In genomic region chr11:65576232-65576866, GRCh38 we compare ENCODE assay signal across 9 cellular contexts. TPM values are rescaled to one million over a fixed set of nuclear protein-coding genes. Genes with fewer than 3 reads are reported as not detected.
DNase-seq lines count a peak whose midpoint lies in the region; ATAC-seq, FAIRE-seq and TF ChIP-seq lines count a peak whose summit lies in the region.
"Had no signal": no experiment of that assay in that cellular context is flagged by ENCODE, and none has a peak within 500 bp of the region (broad histone marks: within the 10 kb centered on the region; RNA-seq: fewer than 3 reads in every experiment).

No MANE protein-coding gene starts in this region.

- H3K36me3 ChIP-seq in HepG2 (replicated peaks in 1 of 2; ENCODE audit: control insufficient read depth in 1 of 2, insufficient read depth in 2 of 2, low read length in 2 of 2) (peaks cover 3 to 9% of the 10 kb centered on the region in 2 experiments; a peak in 2 of 5 replicates), thyroid gland (peaks cover 3 to 5% of the 10 kb centered on the region in 2 donors)

- intact Hi-C loops in activated CD4-positive, alpha-beta T cell treated with anti-CD3 and anti-CD28 coated beads for 36 hours (cut with DNase I, micrococcal nuclease) = loop anchor here in 1 of 2 experiments (5.0 kb wide), 1 partner anchor 86 kb away; the partner anchor contains the start of gene RELA
- intact Hi-C loops in HepG2 (cut with micrococcal nuclease; ENCODE audit: unreplicated experiment) = no loop called here
- intact Hi-C loops in thyroid gland (cut with DNase I) = no loop called here

- CTCF ChIA-PET in activated CD4-positive, alpha-beta T cell treated with anti-CD3 and anti-CD28 coated beads for 36 hours (lab: Charles Lee) = interaction anchor here (0.6 to 3.6 kb wide), 9 partner anchors 11 to 245 kb away, joined by 3 to 56 read pairs (median 4); no protein-coding TSS in a partner anchor
- CTCF ChIA-PET in HepG2 (lab: Yijun Ruan, JAX; ENCODE audit: low intra/inter-chr PET ratio, low total read pairs) = no interaction called here

- peak overlapping the region; percentile 77 for H3K27ac Mint-ChIP-seq in activated CD4-positive, alpha-beta T cell treated with anti-CD3 and anti-CD28 coated beads for 36 hours

- no peaks in the 10 kb centered on the region for H3K9me3 Mint-ChIP-seq in activated CD4-positive, alpha-beta T cell treated with anti-CD3 and anti-CD28 coated beads for 36 hours (ENCODE audit: low read depth)

- H3K36me3 Mint-ChIP-seq in activated CD4-positive, alpha-beta T cell treated with anti-CD3 and anti-CD28 coated beads for 36 hours (ENCODE audit: low read depth) = peaks cover 46% of the 10 kb centered on the region

- H4K20me1 ChIP-seq in HepG2 (ENCODE audit: insufficient read depth, low read length) = no peaks in the 10 kb centered on the region

- H2AFZ ChIP-seq in HepG2 (ENCODE audit: low read length) = no peak overlapping the region

- TF ChIP-seq EP300 in HepG2 (IDR thresholded peaks at IDR 0.05; ENCODE audit: low read depth in 2 of 2, low read length in 2 of 2) (no peak), HepG2 (CRISPR knock-in tag; IDR thresholded peaks at IDR 0.05; ENCODE audit: borderline replicate concordance) (no peak)

- peaks cover 50% of the 10 kb centered on the region for H3K4me1 ChIP-seq in HepG2 (ENCODE audit: insufficient read depth, low read length)
- peaks cover 32 to 50% of the 10 kb centered on the region in 2 donors for H3K4me1 ChIP-seq in thyroid gland

- peak; percentile 54 for DNase-seq in activated CD4-positive, alpha-beta T cell treated with anti-CD3 and anti-CD28 coated beads for 36 hours
- no peak for DNase-seq in activated CD4-positive, alpha-beta T cell treated with anti-CD3 and anti-CD28 coated beads, Interleukin-2, amount 50 U/mL, for 1 hour
- DNase-seq in HepG2 (ENCODE audit: low spot score) = no peak
- peak in 1 of 2 donors; percentile 26 for DNase-seq in thyroid gland
- DNase-seq in NCI-H2107 treated with DMSO at 0.1 percent for 48 hours (lab: John Stamatoyannopoulos, UW; ENCODE audit: unreplicated experiment) = no peak
- no peak for DNase-seq in ureter (ENCODE audit: low spot score)

- H3K4me1 Mint-ChIP-seq in activated CD4-positive, alpha-beta T cell treated with anti-CD3 and anti-CD28 coated beads for 36 hours = peaks cover 44% of the 10 kb centered on the region

- H3K4me2 ChIP-seq in HepG2 (ENCODE audit: low read depth, low read length) = peak overlapping the region; percentile 89

- no peak for TF ChIP-seq RAD21 in HepG2 (CRISPR knock-in tag; IDR thresholded peaks at IDR 0.05)

- BruUV-seq in HepG2 (replicated peaks; lab: Mats Ljungman, UMichigan) = no TSS peak

- POLR2A ChIA-PET in activated CD4-positive, alpha-beta T cell treated with anti-CD3 and anti-CD28 coated beads for 36 hours (lab: Charles Lee) = interaction anchor here (0.5 to 1.4 kb wide), 3 partner anchors 27 to 154 kb away, joined by 3 to 5 read pairs (median 5); partner anchors contain the start of genes NEAT1 and RELA
- POLR2A ChIA-PET in HepG2 (lab: Yijun Ruan, JAX) = interaction anchor here (0.6 to 2.1 kb wide), 9 partner anchors 12 to 534 kb away, joined by 3 to 11 read pairs (median 6); no protein-coding TSS in a partner anchor

- no peaks in the 10 kb centered on the region for H3K9me3 ChIP-seq in HepG2 (ENCODE audit: low read length)
- H3K9me3 ChIP-seq in thyroid gland = no peaks in the 10 kb centered on the region

- no peak for FAIRE-seq in HepG2 (lab: Jason Lieb, UNC)

- H3K4me3 ChIP-seq in HepG2 (replicated peaks in 1 of 3; ENCODE audit: insufficient read depth in 1 of 3, low read depth in 2 of 3, low read length in 3 of 3) (peak overlapping the region; percentile 69 to 77 (median 73)), thyroid gland (replicated peaks in 1 of 3) (peak overlapping the region in 2 of 3 donors; percentile 3 to 62)

- in situ Hi-C loops in HepG2 (cut with HindIII; ENCODE audit: extremely low pct_ligation_motif_present, low pct_unique_long_range_greater_than_20kb) = loop anchor here (5.0 kb wide), 1 partner anchor 36 kb away; the partner anchor contains the start of gene MAP3K11

- H3K27me3 ChIP-seq in HepG2 (ENCODE audit: control insufficient read depth in 1 of 2, insufficient read depth in 2 of 2, low read length in 2 of 2) = no peaks in the 10 kb centered on the region
- H3K27me3 ChIP-seq in thyroid gland = no peaks in the 10 kb centered on the region

- peaks cover 9% of the 10 kb centered on the region for H3K79me2 ChIP-seq in HepG2 (ENCODE audit: insufficient read depth, low read length)

- 7 to 26% (median 7%) methylated on average over 24 to 26 of the region's 26 CpGs for WGBS in adipose tissue, 3 donors
- 0% methylated on average over 3 of the region's 26 CpGs for WGBS in HepG2 (ENCODE audit: low lambda C conversion rate)
- 26 to 39% methylated on average over 6 to 16 of the region's 26 CpGs for WGBS in thyroid gland, 2 donors

- no peak for ATAC-seq in activated CD4-positive, alpha-beta T cell treated with anti-CD3 and anti-CD28 coated beads for 36 hours
- ATAC-seq in HepG2 (no peak), HG02571 (IDR thresholded peaks at IDR 0.05; ENCODE audit: unreplicated experiment) (no peak)

- TF ChIP-seq CTCF in HepG2 (CRISPR knock-in tag; IDR thresholded peaks at IDR 0.05) (no peak), thyroid gland (IDR thresholded peaks at IDR 0.05) (no peak)

- H3K27ac ChIP-seq in adipose tissue (ENCODE audit: low read depth, low read length) (peak overlapping the region; percentile 38), HepG2 (ENCODE audit: extremely low read length, insufficient read depth, low read length) (no peak overlapping the region), thyroid gland (peak overlapping the region; percentile 36 to 76 (median 61))

- no peaks in the 10 kb centered on the region for H3K27me3 Mint-ChIP-seq in activated CD4-positive, alpha-beta T cell treated with anti-CD3 and anti-CD28 coated beads for 36 hours

- H3K9ac ChIP-seq in HepG2 (ENCODE audit: insufficient read depth, low read depth, low read length) = peak overlapping the region; percentile 71

- peak overlapping the region; percentile 90 for H3K4me3 Mint-ChIP-seq in activated CD4-positive, alpha-beta T cell treated with anti-CD3 and anti-CD28 coated beads for 36 hours

- TF ChIP-seq POLR2A in HepG2 (IDR thresholded peaks at IDR 0.05; ENCODE audit: insufficient read depth in 1 of 2, low read depth in 2 of 2, low read length in 2 of 2) (no peak), thyroid gland (IDR thresholded peaks at IDR 0.05) (no peak)

RNA-seq across cellular contexts. Expression of gene EHBP1L1, which starts 0.5 kb away (rescaled TPM):
- total RNA-seq in activated CD4-positive, alpha-beta T cell treated with anti-CD3 and anti-CD28 coated beads for 36 hours = 10 to 100 TPM; 88.3 to 98.8 TPM
- polyA plus RNA-seq in adipose tissue (10 to 100 TPM in 2 of 3 donors, 1 to 10 TPM in 1; 9.7 to 70.4 (median 48.5) TPM), HepG2 (2011; rRNA removed) (8.3 and 14.4 TPM in 2 replicates)
- total RNA-seq in HepG2 (2016; rRNA removed; fragmentation: Illumina TruSeq; extraction: Trizol) (5.4 and 10.6 TPM in 2 replicates), thyroid gland (10 to 100 TPM in 2 of 4 donors, 1 to 10 TPM in 2; 8.6 to 18.8 (median 12.0) TPM), ureter (122 TPM)
- 2.5 and 2.6 TPM in 2 replicates for total RNA-seq in HepG2 (2016; cell fraction: cytosol; rRNA removed; fragmentation: Illumina TruSeq; extraction: Trizol; ENCODE audit: low read depth)
- total RNA-seq in HepG2 (2016; cell fraction: insoluble cytoplasmic fraction; rRNA removed; fragmentation: Illumina TruSeq; extraction: Trizol) = 3.9 and 9.7 TPM in 2 replicates
- 3.4 TPM in 2 replicates for total RNA-seq in HepG2 (2016; cell fraction: membrane; rRNA removed; fragmentation: Illumina TruSeq; extraction: Trizol)
- 7.8 and 8.4 TPM in 2 replicates for total RNA-seq in HepG2 (2016; cell fraction: nucleus; rRNA removed; fragmentation: Illumina TruSeq; extraction: Trizol)
- polyA plus RNA-seq in HepG2 (2011; cell fraction: cytosol; rRNA removed) = 7.1 and 10.0 TPM in 2 replicates
- polyA plus RNA-seq in HepG2 (2011; cell fraction: nucleus; rRNA removed) = 74.9 and 85.5 TPM in 2 replicates
- polyA plus RNA-seq in HepG2 (2012) = 9.8 and 10.7 TPM in 2 replicates
- 0.58 and 0.94 TPM in 2 replicates for polyA plus RNA-seq in HepG2 (2016; cell fraction: cytosol; fragmentation: Illumina TruSeq; extraction: Trizol; ENCODE audit: low read depth)
- polyA plus RNA-seq in HepG2 (2016; cell fraction: insoluble cytoplasmic fraction; fragmentation: Illumina TruSeq; extraction: Trizol; ENCODE audit: low read depth) = 4.6 and 5.1 TPM in 2 replicates
- 0.79 and 1.3 TPM in 2 replicates for polyA plus RNA-seq in HepG2 (2016; cell fraction: membrane; fragmentation: Illumina TruSeq; extraction: Trizol; ENCODE audit: low read depth)
- 27.0 and 30.2 TPM in 2 replicates for polyA plus RNA-seq in HepG2 (2016; cell fraction: nucleus; fragmentation: Illumina TruSeq; extraction: Trizol; ENCODE audit: insufficient read depth, low read depth)
- 23.3 and 45.1 TPM in 2 replicates for polyA minus RNA-seq in HepG2 (2011; rRNA and poly(A)+ RNA removed; ENCODE audit: low replicate concordance)
- polyA minus RNA-seq in HepG2 (2011; cell fraction: cytosol; rRNA and poly(A)+ RNA removed) = 7.6 and 13.2 TPM in 2 replicates
- polyA minus RNA-seq in HepG2 (2011; cell fraction: nucleus; rRNA and poly(A)+ RNA removed) = 6.4 and 11.8 TPM in 2 replicates

RNA-seq across cellular contexts. Expression of gene FAM89B, which starts 4.0 kb away (rescaled TPM):
- 10 to 100 TPM; 12.8 to 22.7 TPM for total RNA-seq in activated CD4-positive, alpha-beta T cell treated with anti-CD3 and anti-CD28 coated beads for 36 hours
- polyA plus RNA-seq in adipose tissue (10 to 100 TPM; 52.2 to 74.9 (median 66.3) TPM), HepG2 (2011; rRNA removed) (8.0 and 11.5 TPM in 2 replicates)
- total RNA-seq in HepG2 (2016; rRNA removed; fragmentation: Illumina TruSeq; extraction: Trizol) (3.6 and 5.7 TPM in 2 replicates), thyroid gland (10 to 100 TPM; 26.9 to 55.5 (median 43.2) TPM), ureter (21.9 TPM)
- total RNA-seq in HepG2 (2016; cell fraction: cytosol; rRNA removed; fragmentation: Illumina TruSeq; extraction: Trizol; ENCODE audit: low read depth) = 7.8 and 8.7 TPM in 2 replicates
- total RNA-seq in HepG2 (2016; cell fraction: insoluble cytoplasmic fraction; rRNA removed; fragmentation: Illumina TruSeq; extraction: Trizol) = 4.0 and 5.2 TPM in 2 replicates
- 8.0 and 9.6 TPM in 2 replicates for total RNA-seq in HepG2 (2016; cell fraction: membrane; rRNA removed; fragmentation: Illumina TruSeq; extraction: Trizol)
- 2.9 and 4.0 TPM in 2 replicates for total RNA-seq in HepG2 (2016; cell fraction: nucleus; rRNA removed; fragmentation: Illumina TruSeq; extraction: Trizol)
- 5.8 and 9.6 TPM in 2 replicates for polyA plus RNA-seq in HepG2 (2011; cell fraction: cytosol; rRNA removed)
- polyA plus RNA-seq in HepG2 (2011; cell fraction: nucleus; rRNA removed) = 29.0 and 34.8 TPM in 2 replicates
- polyA plus RNA-seq in HepG2 (2012) = 3.6 and 5.3 TPM in 2 replicates
- 19.5 and 20.4 TPM in 2 replicates for polyA plus RNA-seq in HepG2 (2016; cell fraction: cytosol; fragmentation: Illumina TruSeq; extraction: Trizol; ENCODE audit: low read depth)
- polyA plus RNA-seq in HepG2 (2016; cell fraction: insoluble cytoplasmic fraction; fragmentation: Illumina TruSeq; extraction: Trizol; ENCODE audit: low read depth) = 7.9 and 9.1 TPM in 2 replicates
- 15.3 and 15.7 TPM in 2 replicates for polyA plus RNA-seq in HepG2 (2016; cell fraction: membrane; fragmentation: Illumina TruSeq; extraction: Trizol; ENCODE audit: low read depth)
- 11.6 and 13.0 TPM in 2 replicates for polyA plus RNA-seq in HepG2 (2016; cell fraction: nucleus; fragmentation: Illumina TruSeq; extraction: Trizol; ENCODE audit: insufficient read depth, low read depth)
- polyA minus RNA-seq in HepG2 (2011; rRNA and poly(A)+ RNA removed; ENCODE audit: low replicate concordance) = 11.8 and 23.8 TPM in 2 replicates
- polyA minus RNA-seq in HepG2 (2011; cell fraction: cytosol; rRNA and poly(A)+ RNA removed) = 1.9 and 4.2 TPM in 2 replicates
- polyA minus RNA-seq in HepG2 (2011; cell fraction: nucleus; rRNA and poly(A)+ RNA removed) = 4.5 and 5.1 TPM in 2 replicates

RNA-seq across cellular contexts. Expression of gene ZNRD2, which starts 6.1 kb away (rescaled TPM):
- 10 to 100 TPM; 50.7 to 56.4 TPM for total RNA-seq in activated CD4-positive, alpha-beta T cell treated with anti-CD3 and anti-CD28 coated beads for 36 hours
- polyA plus RNA-seq in adipose tissue = 10 to 100 TPM; 50.0 to 72.9 (median 58.8) TPM
- 34.0 and 40.0 TPM in 2 replicates for total RNA-seq in HepG2 (2016; rRNA removed; fragmentation: Illumina TruSeq; extraction: Trizol)
- total RNA-seq in HepG2 (2016; cell fraction: cytosol; rRNA removed; fragmentation: Illumina TruSeq; extraction: Trizol; ENCODE audit: low read depth) = 15.3 and 19.2 TPM in 2 replicates
- 32.9 and 41.5 TPM in 2 replicates for total RNA-seq in HepG2 (2016; cell fraction: insoluble cytoplasmic fraction; rRNA removed; fragmentation: Illumina TruSeq; extraction: Trizol)
- 16.0 and 17.9 TPM in 2 replicates for total RNA-seq in HepG2 (2016; cell fraction: membrane; rRNA removed; fragmentation: Illumina TruSeq; extraction: Trizol)
- 11.5 and 15.7 TPM in 2 replicates for total RNA-seq in HepG2 (2016; cell fraction: nucleus; rRNA removed; fragmentation: Illumina TruSeq; extraction: Trizol)
- polyA plus RNA-seq in HepG2 (2011; rRNA removed) = 29.2 and 31.4 TPM in 2 replicates
- 24.1 and 41.2 TPM in 2 replicates for polyA plus RNA-seq in HepG2 (2011; cell fraction: cytosol; rRNA removed)
- 48.9 and 54.8 TPM in 2 replicates for polyA plus RNA-seq in HepG2 (2011; cell fraction: nucleus; rRNA removed)
- 25.2 and 28.5 TPM in 2 replicates for polyA plus RNA-seq in HepG2 (2012)
- 26.6 and 28.0 TPM in 2 replicates for polyA plus RNA-seq in HepG2 (2016; cell fraction: cytosol; fragmentation: Illumina TruSeq; extraction: Trizol; ENCODE audit: low read depth)
- polyA plus RNA-seq in HepG2 (2016; cell fraction: insoluble cytoplasmic fraction; fragmentation: Illumina TruSeq; extraction: Trizol; ENCODE audit: low read depth) = 42.9 and 46.1 TPM in 2 replicates
- polyA plus RNA-seq in HepG2 (2016; cell fraction: membrane; fragmentation: Illumina TruSeq; extraction: Trizol; ENCODE audit: low read depth) = 23.7 and 24.4 TPM in 2 replicates
- polyA plus RNA-seq in HepG2 (2016; cell fraction: nucleus; fragmentation: Illumina TruSeq; extraction: Trizol; ENCODE audit: insufficient read depth, low read depth) = 31.1 and 33.2 TPM in 2 replicates
- polyA minus RNA-seq in HepG2 (2011; rRNA and poly(A)+ RNA removed; ENCODE audit: low replicate concordance) = 18.6 and 34.8 TPM in 2 replicates
- 8.6 and 11.3 TPM in 2 replicates for polyA minus RNA-seq in HepG2 (2011; cell fraction: cytosol; rRNA and poly(A)+ RNA removed)
- polyA minus RNA-seq in HepG2 (2011; cell fraction: nucleus; rRNA and poly(A)+ RNA removed) = 12.0 and 19.5 TPM in 2 replicates
- 10 to 100 TPM; 28.2 to 79.1 (median 41.3) TPM for total RNA-seq in thyroid gland
- total RNA-seq in ureter = 50.3 TPM

RNA-seq across cellular contexts. Expression of gene LTBP3, which starts 18.2 kb away (rescaled TPM):
- 10 to 100 TPM; 57.8 to 72.7 TPM for total RNA-seq in activated CD4-positive, alpha-beta T cell treated with anti-CD3 and anti-CD28 coated beads for 36 hours
- polyA plus RNA-seq in adipose tissue = 10 to 100 TPM; 44.3 to 69.5 (median 55.4) TPM
- total RNA-seq in HepG2 (2016; rRNA removed; fragmentation: Illumina TruSeq; extraction: Trizol) = 4.2 and 12.2 TPM in 2 replicates
- total RNA-seq in HepG2 (2016; cell fraction: cytosol; rRNA removed; fragmentation: Illumina TruSeq; extraction: Trizol; ENCODE audit: low read depth) = 3.8 and 4.6 TPM in 2 replicates
- 3.1 and 14.2 TPM in 2 replicates for total RNA-seq in HepG2 (2016; cell fraction: insoluble cytoplasmic fraction; rRNA removed; fragmentation: Illumina TruSeq; extraction: Trizol)
- 6.5 and 7.6 TPM in 2 replicates for total RNA-seq in HepG2 (2016; cell fraction: membrane; rRNA removed; fragmentation: Illumina TruSeq; extraction: Trizol)
- 18.0 and 20.1 TPM in 2 replicates for total RNA-seq in HepG2 (2016; cell fraction: nucleus; rRNA removed; fragmentation: Illumina TruSeq; extraction: Trizol)
- polyA plus RNA-seq in HepG2 (2011; rRNA removed) = 60.3 and 68.1 TPM in 2 replicates
- polyA plus RNA-seq in HepG2 (2011; cell fraction: cytosol; rRNA removed) = 16.4 and 24.6 TPM in 2 replicates
- 549 and 694 TPM in 2 replicates for polyA plus RNA-seq in HepG2 (2011; cell fraction: nucleus; rRNA removed)
- 41.0 and 45.6 TPM in 2 replicates for polyA plus RNA-seq in HepG2 (2012)
- polyA plus RNA-seq in HepG2 (2016; cell fraction: cytosol; fragmentation: Illumina TruSeq; extraction: Trizol; ENCODE audit: low read depth) = 2.1 and 2.8 TPM in 2 replicates
- 7.3 and 9.4 TPM in 2 replicates for polyA plus RNA-seq in HepG2 (2016; cell fraction: insoluble cytoplasmic fraction; fragmentation: Illumina TruSeq; extraction: Trizol; ENCODE audit: low read depth)
- 6.0 and 7.1 TPM in 2 replicates for polyA plus RNA-seq in HepG2 (2016; cell fraction: membrane; fragmentation: Illumina TruSeq; extraction: Trizol; ENCODE audit: low read depth)
- polyA plus RNA-seq in HepG2 (2016; cell fraction: nucleus; fragmentation: Illumina TruSeq; extraction: Trizol; ENCODE audit: insufficient read depth, low read depth) = 129 and 139 TPM in 2 replicates
- polyA minus RNA-seq in HepG2 (2011; rRNA and poly(A)+ RNA removed; ENCODE audit: low replicate concordance) = 12.7 and 25.1 TPM in 2 replicates
- 13.7 and 23.3 TPM in 2 replicates for polyA minus RNA-seq in HepG2 (2011; cell fraction: cytosol; rRNA and poly(A)+ RNA removed)
- polyA minus RNA-seq in HepG2 (2011; cell fraction: nucleus; rRNA and poly(A)+ RNA removed) = 36.4 and 39.8 TPM in 2 replicates
- 100 to 1,000 TPM; 195 to 277 (median 222) TPM for total RNA-seq in thyroid gland
- 120 TPM for total RNA-seq in ureter

RNA-seq across cellular contexts. Expression of gene KCNK7, which starts 19.3 kb away (rescaled TPM):
- total RNA-seq in activated CD4-positive, alpha-beta T cell treated with anti-CD3 and anti-CD28 coated beads for 36 hours = under 1 TPM; 0.27 to 0.37 TPM
- 1 to 10 TPM in 2 of 3 donors, under 1 TPM in 1; 0.20 to 4.4 (median 3.2) TPM for polyA plus RNA-seq in adipose tissue
- total RNA-seq in HepG2 (2016; rRNA removed; fragmentation: Illumina TruSeq; extraction: Trizol) = not detected in 2 replicates
- not detected in 2 replicates for total RNA-seq in HepG2 (2016; cell fraction: cytosol; rRNA removed; fragmentation: Illumina TruSeq; extraction: Trizol; ENCODE audit: low read depth)
- not detected in 2 replicates for total RNA-seq in HepG2 (2016; cell fraction: insoluble cytoplasmic fraction; rRNA removed; fragmentation: Illumina TruSeq; extraction: Trizol)
- total RNA-seq in HepG2 (2016; cell fraction: membrane; rRNA removed; fragmentation: Illumina TruSeq; extraction: Trizol) = not detected in 2 replicates
- 1.2 TPM in 1 of 2 replicates, not detected in the other for total RNA-seq in HepG2 (2016; cell fraction: nucleus; rRNA removed; fragmentation: Illumina TruSeq; extraction: Trizol)
- 0.11 and 0.14 TPM in 2 replicates for polyA plus RNA-seq in HepG2 (2011; rRNA removed)
- 0.04 TPM in 1 of 2 replicates, not detected in the other for polyA plus RNA-seq in HepG2 (2011; cell fraction: cytosol; rRNA removed)
- 0.69 and 0.97 TPM in 2 replicates for polyA plus RNA-seq in HepG2 (2011; cell fraction: nucleus; rRNA removed)
- polyA plus RNA-seq in HepG2 (2012) = 0.28 TPM in 1 of 2 replicates, not detected in the other
- not detected in 2 replicates for polyA plus RNA-seq in HepG2 (2016; cell fraction: cytosol; fragmentation: Illumina TruSeq; extraction: Trizol; ENCODE audit: low read depth)
- not detected in 2 replicates for polyA plus RNA-seq in HepG2 (2016; cell fraction: insoluble cytoplasmic fraction; fragmentation: Illumina TruSeq; extraction: Trizol; ENCODE audit: low read depth)
- polyA plus RNA-seq in HepG2 (2016; cell fraction: membrane; fragmentation: Illumina TruSeq; extraction: Trizol; ENCODE audit: low read depth) = not detected in 2 replicates
- 0.38 and 0.77 TPM in 2 replicates for polyA plus RNA-seq in HepG2 (2016; cell fraction: nucleus; fragmentation: Illumina TruSeq; extraction: Trizol; ENCODE audit: insufficient read depth, low read depth)
- polyA minus RNA-seq in HepG2 (2011; rRNA and poly(A)+ RNA removed; ENCODE audit: low replicate concordance) = 0.33 and 0.90 TPM in 2 replicates
- not detected in 2 replicates for polyA minus RNA-seq in HepG2 (2011; cell fraction: cytosol; rRNA and poly(A)+ RNA removed)
- 0.75 and 1.2 TPM in 2 replicates for polyA minus RNA-seq in HepG2 (2011; cell fraction: nucleus; rRNA and poly(A)+ RNA removed)
- 1 to 10 TPM in 1 of 4 donors, not detected in 3; 1.2 TPM for total RNA-seq in thyroid gland
- 0.83 TPM for total RNA-seq in ureter
- total RNA-seq: RPMI7951 had no signal
